Comparison of ENCODE assay signal across 1 cellular context in the genomic region with DNA sequence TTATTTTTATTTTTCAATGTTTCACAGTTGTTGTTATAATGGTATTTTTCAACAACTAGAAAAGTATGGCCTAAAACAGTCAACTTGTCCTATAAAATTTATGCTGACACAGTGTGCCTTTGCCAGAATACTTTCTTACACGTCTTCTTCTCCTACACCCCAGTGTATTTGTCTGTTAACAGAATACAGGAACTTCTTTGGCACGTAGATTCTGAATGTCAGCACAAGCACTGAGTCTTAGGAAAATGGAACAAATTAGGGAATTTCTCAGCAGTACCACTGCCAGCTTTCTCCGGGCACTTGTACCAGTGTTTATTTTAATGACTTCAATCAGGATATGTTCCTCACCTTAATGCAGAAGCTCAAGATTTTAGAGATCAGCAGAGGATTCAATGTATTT.
TF ChIP-seq lines count a peak whose summit lies in the region.

No MANE protein-coding gene starts in this region.

TF ChIP-seq in H1, 55 proteins besides CTCF, POLR2A, EP300 and RAD21:
- TF ChIP-seq TAF1 (IDR thresholded peaks at IDR 0.05; ENCODE audit: low read depth, low read length) (no peak), FOSL1 (IDR thresholded peaks at IDR 0.05; ENCODE audit: insufficient read depth, low read depth, low read length) (no peak)
